17 cellular contexts compared by ENCODE assay signal in the genomic region with DNA sequence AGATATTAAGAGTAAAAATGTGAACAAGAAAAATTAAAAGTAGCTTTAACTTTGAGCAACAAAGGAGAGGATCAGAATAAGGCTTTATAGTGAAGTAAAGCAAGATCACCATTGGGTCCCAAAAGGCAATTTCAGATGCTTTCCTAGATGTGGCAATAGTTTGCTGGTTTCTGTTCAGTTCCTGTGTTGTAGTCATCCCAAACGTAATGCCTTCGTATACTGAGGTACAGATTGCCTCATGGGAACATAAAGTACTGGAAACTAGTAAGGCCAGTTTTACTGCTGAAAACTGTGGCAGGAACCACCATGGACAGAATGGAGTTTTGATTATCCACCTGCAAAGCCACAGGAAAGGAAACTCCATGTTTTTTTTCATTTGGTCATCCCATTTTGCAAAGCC.
DNase-seq lines count a peak whose midpoint lies in the region; ATAC-seq and TF ChIP-seq lines count a peak whose summit lies in the region.
"Had no signal": no experiment of that assay in that cellular context is flagged by ENCODE, and none has a peak within 500 bp of the region (broad histone marks: within the 10 kb centered on the region; RNA-seq: fewer than 3 reads in every experiment).

No MANE protein-coding gene starts in this region.

- no peak overlapping the region for H3K14ac ChIP-seq in IMR-90 (replicated peaks; ENCODE audit: low read depth, low read length)

- no TSS peak for BruUV-seq in IMR-90 (replicated peaks; lab: Mats Ljungman, UMichigan)

- intact Hi-C loops in IMR-90 (cut with micrococcal nuclease) = loop anchor here (10.0 kb wide), 1 partner anchor 474 kb away; no protein-coding TSS in a partner anchor
- intact Hi-C loops in CD4-positive, alpha-beta memory T cell (cut with micrococcal nuclease) = loop anchor here (5.0 kb wide), 1 partner anchor 252 kb away; no protein-coding TSS in a partner anchor

- no peak overlapping the region for H4K5ac ChIP-seq in IMR-90 (ENCODE audit: low read depth, low read length)

- no peaks in the 10 kb centered on the region for H3K9me1 ChIP-seq in IMR-90 (ENCODE audit: insufficient read depth, low read length)

- in situ Hi-C loops in IMR-90 (cut with MboI; ENCODE audit: low sequenced_read_pairs) = loop anchor here (25.0 kb wide), 1 partner anchor 487 kb away; no protein-coding TSS in a partner anchor

- H2AK9ac ChIP-seq in IMR-90 (replicated peaks; ENCODE audit: low read depth, low read length, poor library complexity) = no peak overlapping the region

- no peaks in the 10 kb centered on the region for H3K79me1 ChIP-seq in IMR-90 (ENCODE audit: low read depth in 1 of 2, low read length in 2 of 2)

- no peak overlapping the region for H3K4me3 Mint-ChIP-seq in osteocyte (ENCODE audit: unreplicated experiment)
- no peak overlapping the region for H3K4me3 Mint-ChIP-seq in CD4-positive, alpha-beta memory T cell
- H3K4me3 Mint-ChIP-seq: T-helper 1 cell treated with Interleukin-12 subunit alpha and Interleukin-12 subunit beta and Interleukin-4 antibody, amounts not matched to agents 30 μg/mL and 1 μg/mL, for 36 hours had no signal

- H4K8ac ChIP-seq in IMR-90 (ENCODE audit: low read depth in 2 of 2, low read length in 2 of 2) = no peak overlapping the region

- H3K9me3 ChIP-seq in IMR-90 (ENCODE audit: control insufficient read depth, insufficient read depth, low read length) (no peaks in the 10 kb centered on the region), suprapubic skin (no peaks in the 10 kb centered on the region)
- H3K9me3 ChIP-seq in CD4-positive, alpha-beta memory T cell (ENCODE audit: control insufficient read depth in 1 of 2, low read length in 2 of 2) = no peaks in the 10 kb centered on the region
- H3K9me3 ChIP-seq: left lung, Peyer's patch had no signal

- no peak overlapping the region for H3K9ac ChIP-seq in IMR-90 (ENCODE audit: low read depth, low read length)

- H3K56ac ChIP-seq in IMR-90 (ENCODE audit: extremely low read depth, insufficient read depth, low read length) = no peak overlapping the region

- CTCF ChIA-PET in IMR-90 (lab: Yijun Ruan, JAX) = interaction anchor here (1.2 to 2.8 kb wide), 4 partner anchors 8 to 253 kb away, joined by 3 to 11 read pairs (median 6); no protein-coding TSS in a partner anchor
- CTCF ChIA-PET in CD4-positive, alpha-beta memory T cell (lab: Charles Lee; ENCODE audit: partially characterized antibody) = interaction anchor here (0.9 to 30.4 kb wide), 10 partner anchors 9 to 295 kb away, joined by 3 to 874 read pairs (median 6); no protein-coding TSS in a partner anchor

- DNase-seq in IMR-90 = no peak
- DNase-seq in SKM-1 (lab: John Stamatoyannopoulos, UW; ENCODE audit: unreplicated experiment) = peak; percentile 23
- peak; percentile 92 for DNase-seq in fibroblast of mammary gland (ENCODE audit: low read depth)
- no peak for DNase-seq in suprapubic skin (ENCODE audit: low spot score in 2 of 2)
- DNase-seq in osteocyte (ENCODE audit: extremely low spot score, unreplicated experiment) = no peak
- DNase-seq in CD4-positive, alpha-beta memory T cell = no peak
- DNase-seq in GM03348 (ENCODE audit: low spot score) = no peak
- DNase-seq: activated CD4-positive, CD25-positive, alpha-beta regulatory T cell treated with anti-CD3 and anti-CD28 coated beads, Interleukin-2, amount 50 U/mL, for 72 hours; activated effector memory CD4-positive, alpha-beta T cell treated with Interleukin-2 at 50 U/mL for 16 hours; anterior cingulate cortex; C1 segment of cervical spinal cord; dermis blood vessel endothelial cell; left lung; NCI-H2029 treated with DMSO at 0.1 percent for 48 hours; Peyer's patch; posterior cingulate gyrus had no signal

- ATAC-seq in IMR-90 (ENCODE audit: low read depth) = no peak
- ATAC-seq: left lung had no signal

- H2AK5ac ChIP-seq in IMR-90 (ENCODE audit: low read depth, low read length) = no peak overlapping the region

- no peak overlapping the region for H3K27ac ChIP-seq in IMR-90 (ENCODE audit: insufficient read depth, low read length)
- H3K27ac ChIP-seq in suprapubic skin = no peak overlapping the region
- no peak overlapping the region for H3K27ac ChIP-seq in CD4-positive, alpha-beta memory T cell (ENCODE audit: low read depth, low read length)
- H3K27ac ChIP-seq: Peyer's patch had no signal

- H3K4me3 ChIP-seq in IMR-90 (ENCODE audit: insufficient read depth, low read depth, low read length) = no peak overlapping the region
- H3K4me3 ChIP-seq in fibroblast of mammary gland (ENCODE audit: control insufficient read depth, low read depth, low read length) = no peak overlapping the region
- no peak overlapping the region for H3K4me3 ChIP-seq in suprapubic skin
- H3K4me3 ChIP-seq in CD4-positive, alpha-beta memory T cell (ENCODE audit: low read length in 2 of 2) = no peak overlapping the region
- H3K4me3 ChIP-seq: left lung, Peyer's patch had no signal

- POLR2A ChIA-PET in IMR-90 (lab: Charles Lee; ENCODE audit: unreplicated experiment) = interaction anchor here (0.6 kb wide), 1 partner anchor 1325 kb away, joined by 3 read pairs; no protein-coding TSS in a partner anchor
- POLR2A ChIA-PET in CD4-positive, alpha-beta memory T cell (lab: Charles Lee; ENCODE audit: partially characterized antibody) = interaction anchor here (1.7 to 5.4 kb wide), 2 partner anchors 85 to 195 kb away, joined by 6 to 56 read pairs; no protein-coding TSS in a partner anchor

- peaks cover 33% of the 10 kb centered on the region for H3K4me1 Mint-ChIP-seq in osteocyte (ENCODE audit: unreplicated experiment)
- H3K4me1 Mint-ChIP-seq in CD4-positive, alpha-beta memory T cell = peaks cover 5 to 49% (median 36%) of the 10 kb centered on the region in 4 donors

- TF ChIP-seq POLR2A in IMR-90 (IDR thresholded peaks at IDR 0.05; ENCODE audit: low read depth, low read length) = no peak
- TF ChIP-seq POLR2A in suprapubic skin (IDR thresholded peaks at IDR 0.05) = no peak

- no peak overlapping the region for H3K18ac ChIP-seq in IMR-90 (ENCODE audit: low read depth, low read length)

- H3K4me1 ChIP-seq in IMR-90 (ENCODE audit: control insufficient read depth, insufficient read depth, low read length) (no peaks in the 10 kb centered on the region; the same call in 1 of the 2 replicates), suprapubic skin (peaks cover 10% of the 10 kb centered on the region)
- peaks cover 56% of the 10 kb centered on the region for H3K4me1 ChIP-seq in CD4-positive, alpha-beta memory T cell (ENCODE audit: insufficient read depth, low read length)
- H3K4me1 ChIP-seq: Peyer's patch had no signal

- no peak for TF ChIP-seq CTCF in IMR-90 (conservative IDR thresholded peaks at IDR 0.05; ENCODE audit: low read depth, low read length)
- TF ChIP-seq CTCF in fibroblast of mammary gland (conservative IDR thresholded peaks at IDR 0.05; ENCODE audit: control insufficient read depth, insufficient read depth, low read depth, low read length) = no peak
- no peak for TF ChIP-seq CTCF in suprapubic skin (IDR thresholded peaks at IDR 0.05)
- TF ChIP-seq CTCF in osteocyte (IDR thresholded peaks at IDR 0.05) = no peak

- no peak overlapping the region for H2BK5ac ChIP-seq in IMR-90 (ENCODE audit: low read depth, low read length, poor library complexity, severe bottlenecking)

- no peak overlapping the region for H3K23ac ChIP-seq in IMR-90 (ENCODE audit: low read depth, low read length)

- H2AFZ ChIP-seq in IMR-90 (replicated peaks; ENCODE audit: low read length, poor library complexity) = no peak overlapping the region

- peak; percentile 58 for TF ChIP-seq EP300 in suprapubic skin (IDR thresholded peaks at IDR 0.05)

- H3K27me3 Mint-ChIP-seq in osteocyte (ENCODE audit: unreplicated experiment) = no peaks in the 10 kb centered on the region
- H3K27me3 Mint-ChIP-seq in CD4-positive, alpha-beta memory T cell = peaks cover 0 to 3% of the 10 kb centered on the region in 2 donors

- H2BK120ac ChIP-seq in IMR-90 (ENCODE audit: low read depth, low read length) = no peak overlapping the region

- no peak overlapping the region for H3K4ac ChIP-seq in IMR-90 (ENCODE audit: low read depth, low read length)

- H4K20me1 ChIP-seq in IMR-90 (ENCODE audit: insufficient read depth, low read length) = no peaks in the 10 kb centered on the region

- no peak overlapping the region for H3K4me2 ChIP-seq in IMR-90 (ENCODE audit: low read depth, low read length)

- no peak overlapping the region for H2BK20ac ChIP-seq in IMR-90 (ENCODE audit: low read depth, low read length)

- 92% methylated on average over 2 of the region's 2 CpGs; no CpG with 5 or more reads in 1 of the 2 experiments for WGBS in IMR-90 (ENCODE audit: extremely low coverage in 2 of 2, insufficient read length in 1 of 2), 2 experiments
- WGBS in suprapubic skin = 59% methylated on average over 2 of the region's 2 CpGs

- H3K27me3 ChIP-seq in IMR-90 (ENCODE audit: control insufficient read depth, insufficient read depth, low read length) (no peaks in the 10 kb centered on the region), suprapubic skin (no peaks in the 10 kb centered on the region)
- no peaks in the 10 kb centered on the region for H3K27me3 ChIP-seq in CD4-positive, alpha-beta memory T cell (ENCODE audit: insufficient read depth, low read length)
- H3K27me3 ChIP-seq: left lung, Peyer's patch had no signal

- H3K36me3 ChIP-seq in IMR-90 (ENCODE audit: control insufficient read depth, insufficient read depth, low read length) (no peaks in the 10 kb centered on the region), suprapubic skin (no peaks in the 10 kb centered on the region)
- no peaks in the 10 kb centered on the region for H3K36me3 ChIP-seq in CD4-positive, alpha-beta memory T cell (ENCODE audit: insufficient read depth, low read length)
- H3K36me3 ChIP-seq: left lung, Peyer's patch had no signal

- 0 out of 2 replicates have a peak overlapping the region, but pooled peaks have one; percentile 6 for H4K91ac ChIP-seq in IMR-90 (ENCODE audit: insufficient read depth, low read depth, low read length)

- H3K9me3 Mint-ChIP-seq in osteocyte (ENCODE audit: unreplicated experiment) = no peaks in the 10 kb centered on the region
- H3K9me3 Mint-ChIP-seq in CD4-positive, alpha-beta memory T cell = peaks cover 0 to 4% (median 0%) of the 10 kb centered on the region in 8 donors
- H3K9me3 Mint-ChIP-seq: T-helper 1 cell treated with Interleukin-12 subunit alpha and Interleukin-12 subunit beta and Interleukin-4 antibody, amounts not matched to agents 30 μg/mL and 1 μg/mL, for 36 hours had no signal

- no peak overlapping the region for H3K27ac Mint-ChIP-seq in osteocyte (ENCODE audit: unreplicated experiment)
- peak overlapping the region in 1 of 7 donors; percentile 54 for H3K27ac Mint-ChIP-seq in CD4-positive, alpha-beta memory T cell
- H3K27ac Mint-ChIP-seq: T-helper 1 cell treated with Interleukin-12 subunit alpha and Interleukin-12 subunit beta and Interleukin-4 antibody, amounts not matched to agents 30 μg/mL and 1 μg/mL, for 36 hours had no signal

- dilution Hi-C loops in IMR-90 (cut with HindIII; ENCODE audit: low sequenced_read_pairs, unreplicated experiment) = loop anchor here (10.0 kb wide), 1 partner anchor 194 kb away; no protein-coding TSS in a partner anchor

- TF ChIP-seq RAD21 in IMR-90 (IDR thresholded peaks at IDR 0.05; ENCODE audit: low read length) = no peak

- H3K36me3 Mint-ChIP-seq in osteocyte (ENCODE audit: unreplicated experiment) = no peaks in the 10 kb centered on the region
- no peaks in the 10 kb centered on the region for H3K36me3 Mint-ChIP-seq in CD4-positive, alpha-beta memory T cell

- no peak overlapping the region for H2BK15ac ChIP-seq in IMR-90 (ENCODE audit: low read depth, low read length)

TF ChIP-seq in IMR-90, 13 proteins besides CTCF, POLR2A, EP300 and RAD21 (continues in another document):
- TF ChIP-seq CEBPB (IDR thresholded peaks at IDR 0.05; ENCODE audit: low read depth, low read length) = peak; percentile 49

Comparison
In these comparisons a context has a peak if more than half of its experiments do, and no peak if none do; other contexts are left out.
1. DNase-seq: peak in SKM-1 (single experiment) and fibroblast of mammary gland (single experiment); none in IMR-90 (single experiment), suprapubic skin (0 of 2), osteocyte (single experiment), CD4-positive, alpha-beta memory T cell (0 of 5) and GM03348 (single experiment).